Comparison of ENCODE assay signal across 1 cellular context in the genomic region with DNA sequence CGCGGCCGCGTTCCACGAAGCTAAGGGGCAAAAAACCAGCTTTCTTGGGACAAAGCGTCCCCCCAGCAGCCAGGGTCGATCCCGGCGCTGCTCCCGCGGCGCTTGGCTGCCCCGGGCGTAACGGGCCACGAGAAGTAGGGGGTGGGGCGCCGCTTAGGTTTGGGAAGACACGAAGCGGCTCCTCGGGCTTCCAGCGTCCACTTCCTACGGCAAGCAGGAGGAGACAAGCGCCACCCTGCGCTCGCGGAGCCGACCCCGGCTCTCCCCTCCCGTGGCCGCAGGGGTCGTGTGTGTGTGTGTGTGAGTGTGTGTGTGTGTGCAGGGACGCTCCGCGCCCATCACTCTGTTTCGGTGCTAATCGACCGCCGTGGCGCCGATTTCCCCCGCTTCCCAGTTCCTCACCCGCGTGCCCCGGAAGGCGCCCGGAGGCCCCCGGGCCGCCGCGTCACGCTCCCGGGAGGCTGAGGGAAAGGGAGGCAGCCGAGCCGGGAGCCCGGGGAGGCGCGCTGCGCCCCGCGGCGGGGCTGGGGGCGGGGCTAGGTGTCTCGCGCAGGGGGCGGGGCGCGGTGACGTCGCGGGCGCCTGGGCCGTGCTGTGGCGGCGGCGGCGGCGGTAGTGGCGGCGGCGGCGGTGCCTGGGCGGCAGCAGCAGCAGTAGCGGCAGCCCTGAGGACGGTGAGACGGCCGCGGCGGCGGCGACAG.
TF ChIP-seq lines count a peak whose summit lies in the region.

A gene (plus strand): TSS at position 575 of the 701 bp plus-strand sequence. CDS start 36,681 bp downstream, outside the sequence.

TF ChIP-seq in HepG2, 621 proteins besides CTCF, POLR2A, EP300 and RAD21 (continued from another document and continues in another):
- TF ChIP-seq RARA (CRISPR knock-in tag; IDR thresholded peaks at IDR 0.05) (no peak), NCOA2 (CRISPR knock-in tag; IDR thresholded peaks at IDR 0.05) (no peak), ZNF136 (CRISPR knock-in tag; IDR thresholded peaks at IDR 0.05; ENCODE audit: low read depth) (peak; percentile 86), RFX3 (CRISPR knock-in tag; IDR thresholded peaks at IDR 0.05) (no peak), IKZF1 (IDR thresholded peaks at IDR 0.05) (no peak), SNAI1 (CRISPR knock-in tag; IDR thresholded peaks at IDR 0.05; ENCODE audit: borderline replicate concordance) (no peak), KDM3A (CRISPR knock-in tag; IDR thresholded peaks at IDR 0.05; ENCODE audit: low read depth) (peak; percentile 71; the same call in 1 of the 2 replicates), HNRNPL (IDR thresholded peaks at IDR 0.05; ENCODE audit: low read depth, low read length) (peak; percentile 63; the same call in 1 of the 2 replicates), ZNF550 (CRISPR knock-in tag; IDR thresholded peaks at IDR 0.05; ENCODE audit: borderline replicate concordance) (0 out of 2 replicates have a peak, but pooled peaks have one; percentile 78), CHD4 (IDR thresholded peaks at IDR 0.05; ENCODE audit: borderline replicate concordance, low read length) (no peak), TSC22D2 (CRISPR knock-in tag; IDR thresholded peaks at IDR 0.05; ENCODE audit: borderline replicate concordance) (peak; percentile 36; the same call in 1 of the 2 replicates), GABPA (IDR thresholded peaks at IDR 0.05; ENCODE audit: low read depth, low read length) (peak; percentile 34; the same call in 1 of the 2 replicates), GABPA (CRISPR knock-in tag; IDR thresholded peaks at IDR 0.05; ENCODE audit: low read depth) (peak; percentile 70), ZNF160 (CRISPR knock-in tag; IDR thresholded peaks at IDR 0.05) (0 out of 2 replicates have a peak, but pooled peaks have one; percentile 51), ZNF713 (CRISPR knock-in tag; IDR thresholded peaks at IDR 0.05) (no peak), HOXD1 (CRISPR knock-in tag; IDR thresholded peaks at IDR 0.05) (peak; percentile 66), KMT2B (CRISPR knock-in tag; IDR thresholded peaks at IDR 0.05) (peak; percentile 96), RARG (CRISPR knock-in tag; IDR thresholded peaks at IDR 0.05; ENCODE audit: low read depth) (no peak), PRMT3 (CRISPR knock-in tag; IDR thresholded peaks at IDR 0.05; ENCODE audit: borderline replicate concordance, low read depth) (peak; percentile 28), NFYC (CRISPR knock-in tag; IDR thresholded peaks at IDR 0.05) (no peak), SRF (IDR thresholded peaks at IDR 0.05; ENCODE audit: low read depth, low read length) (no peak), NAIF1 (CRISPR knock-in tag; IDR thresholded peaks at IDR 0.05; ENCODE audit: borderline replicate concordance) (no peak), NFE2L1 (CRISPR knock-in tag; IDR thresholded peaks at IDR 0.05; ENCODE audit: borderline replicate concordance) (peak; percentile 77; the same call in 1 of the 2 replicates), SRSF1 (optimal IDR thresholded peaks at IDR 0.05; ENCODE audit: low read depth, low read length) (peak; percentile 33)
- TF ChIP-seq, protein P1, sequence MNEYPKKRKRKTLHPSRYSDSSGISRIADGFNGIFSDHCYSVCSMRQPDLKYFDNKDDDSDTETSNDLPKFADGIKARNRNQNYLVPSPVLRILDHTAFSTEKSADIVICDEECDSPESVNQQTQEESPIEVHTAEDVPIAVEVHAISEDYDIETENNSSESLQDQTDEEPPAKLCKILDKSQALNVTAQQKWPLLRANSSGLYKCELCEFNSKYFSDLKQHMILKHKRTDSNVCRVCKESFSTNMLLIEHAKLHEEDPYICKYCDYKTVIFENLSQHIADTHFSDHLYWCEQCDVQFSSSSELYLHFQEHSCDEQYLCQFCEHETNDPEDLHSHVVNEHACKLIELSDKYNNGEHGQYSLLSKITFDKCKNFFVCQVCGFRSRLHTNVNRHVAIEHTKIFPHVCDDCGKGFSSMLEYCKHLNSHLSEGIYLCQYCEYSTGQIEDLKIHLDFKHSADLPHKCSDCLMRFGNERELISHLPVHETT (CRISPR knock-in tag; conservative IDR thresholded peaks at IDR 0.05): peak; percentile 89
- TF ChIP-seq, protein P2, sequence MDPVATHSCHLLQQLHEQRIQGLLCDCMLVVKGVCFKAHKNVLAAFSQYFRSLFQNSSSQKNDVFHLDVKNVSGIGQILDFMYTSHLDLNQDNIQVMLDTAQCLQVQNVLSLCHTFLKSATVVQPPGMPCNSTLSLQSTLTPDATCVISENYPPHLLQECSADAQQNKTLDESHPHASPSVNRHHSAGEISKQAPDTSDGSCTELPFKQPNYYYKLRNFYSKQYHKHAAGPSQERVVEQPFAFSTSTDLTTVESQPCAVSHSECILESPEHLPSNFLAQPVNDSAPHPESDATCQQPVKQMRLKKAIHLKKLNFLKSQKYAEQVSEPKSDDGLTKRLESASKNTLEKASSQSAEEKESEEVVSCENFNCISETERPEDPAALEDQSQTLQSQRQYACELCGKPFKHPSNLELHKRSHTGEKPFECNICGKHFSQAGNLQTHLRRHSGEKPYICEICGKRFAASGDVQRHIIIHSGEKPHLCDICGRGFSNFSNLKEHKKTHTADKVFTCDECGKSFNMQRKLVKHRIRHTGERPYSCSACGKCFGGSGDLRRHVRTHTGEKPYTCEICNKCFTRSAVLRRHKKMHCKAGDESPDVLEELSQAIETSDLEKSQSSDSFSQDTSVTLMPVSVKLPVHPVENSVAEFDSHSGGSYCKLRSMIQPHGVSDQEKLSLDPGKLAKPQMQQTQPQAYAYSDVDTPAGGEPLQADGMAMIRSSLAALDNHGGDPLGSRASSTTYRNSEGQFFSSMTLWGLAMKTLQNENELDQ (CRISPR knock-in tag; IDR thresholded peaks at IDR 0.05; ENCODE audit: borderline replicate concordance): no peak
- TF ChIP-seq, protein P3, sequence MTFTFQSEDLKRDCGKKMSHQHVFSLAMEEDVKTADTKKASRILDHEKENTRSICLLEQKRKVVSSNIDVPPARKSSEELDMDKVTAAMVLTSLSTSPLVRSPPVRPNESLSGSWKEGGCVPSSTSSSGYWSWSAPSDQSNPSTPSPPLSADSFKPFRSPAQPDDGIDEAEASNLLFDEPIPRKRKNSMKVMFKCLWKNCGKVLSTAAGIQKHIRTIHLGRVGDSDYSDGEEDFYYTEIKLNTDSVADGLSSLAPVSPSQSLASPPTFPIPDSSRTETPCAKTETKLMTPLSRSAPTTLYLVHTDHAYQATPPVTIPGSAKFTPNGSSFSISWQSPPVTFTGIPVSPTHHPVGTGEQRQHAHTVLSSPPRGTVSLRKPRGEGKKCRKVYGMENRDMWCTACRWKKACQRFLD (CRISPR knock-in tag; IDR thresholded peaks at IDR 0.05; ENCODE audit: borderline replicate concordance): peak; percentile 93
- TF ChIP-seq, protein P4, sequence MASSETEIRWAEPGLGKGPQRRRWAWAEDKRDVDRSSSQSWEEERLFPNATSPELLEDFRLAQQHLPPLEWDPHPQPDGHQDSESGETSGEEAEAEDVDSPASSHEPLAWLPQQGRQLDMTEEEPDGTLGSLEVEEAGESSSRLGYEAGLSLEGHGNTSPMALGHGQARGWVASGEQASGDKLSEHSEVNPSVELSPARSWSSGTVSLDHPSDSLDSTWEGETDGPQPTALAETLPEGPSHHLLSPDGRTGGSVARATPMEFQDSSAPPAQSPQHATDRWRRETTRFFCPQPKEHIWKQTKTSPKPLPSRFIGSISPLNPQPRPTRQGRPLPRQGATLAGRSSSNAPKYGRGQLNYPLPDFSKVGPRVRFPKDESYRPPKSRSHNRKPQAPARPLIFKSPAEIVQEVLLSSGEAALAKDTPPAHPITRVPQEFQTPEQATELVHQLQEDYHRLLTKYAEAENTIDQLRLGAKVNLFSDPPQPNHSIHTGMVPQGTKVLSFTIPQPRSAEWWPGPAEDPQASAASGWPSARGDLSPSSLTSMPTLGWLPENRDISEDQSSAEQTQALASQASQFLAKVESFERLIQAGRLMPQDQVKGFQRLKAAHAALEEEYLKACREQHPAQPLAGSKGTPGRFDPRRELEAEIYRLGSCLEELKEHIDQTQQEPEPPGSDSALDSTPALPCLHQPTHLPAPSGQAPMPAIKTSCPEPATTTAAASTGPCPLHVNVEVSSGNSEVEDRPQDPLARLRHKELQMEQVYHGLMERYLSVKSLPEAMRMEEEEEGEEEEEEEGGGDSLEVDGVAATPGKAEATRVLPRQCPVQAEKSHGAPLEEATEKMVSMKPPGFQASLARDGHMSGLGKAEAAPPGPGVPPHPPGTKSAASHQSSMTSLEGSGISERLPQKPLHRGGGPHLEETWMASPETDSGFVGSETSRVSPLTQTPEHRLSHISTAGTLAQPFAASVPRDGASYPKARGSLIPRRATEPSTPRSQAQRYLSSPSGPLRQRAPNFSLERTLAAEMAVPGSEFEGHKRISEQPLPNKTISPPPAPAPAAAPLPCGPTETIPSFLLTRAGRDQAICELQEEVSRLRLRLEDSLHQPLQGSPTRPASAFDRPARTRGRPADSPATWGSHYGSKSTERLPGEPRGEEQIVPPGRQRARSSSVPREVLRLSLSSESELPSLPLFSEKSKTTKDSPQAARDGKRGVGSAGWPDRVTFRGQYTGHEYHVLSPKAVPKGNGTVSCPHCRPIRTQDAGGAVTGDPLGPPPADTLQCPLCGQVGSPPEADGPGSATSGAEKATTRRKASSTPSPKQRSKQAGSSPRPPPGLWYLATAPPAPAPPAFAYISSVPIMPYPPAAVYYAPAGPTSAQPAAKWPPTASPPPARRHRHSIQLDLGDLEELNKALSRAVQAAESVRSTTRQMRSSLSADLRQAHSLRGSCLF (CRISPR knock-in tag; IDR thresholded peaks at IDR 0.05; ENCODE audit: borderline replicate concordance): no peak
- TF ChIP-seq, protein P5, sequence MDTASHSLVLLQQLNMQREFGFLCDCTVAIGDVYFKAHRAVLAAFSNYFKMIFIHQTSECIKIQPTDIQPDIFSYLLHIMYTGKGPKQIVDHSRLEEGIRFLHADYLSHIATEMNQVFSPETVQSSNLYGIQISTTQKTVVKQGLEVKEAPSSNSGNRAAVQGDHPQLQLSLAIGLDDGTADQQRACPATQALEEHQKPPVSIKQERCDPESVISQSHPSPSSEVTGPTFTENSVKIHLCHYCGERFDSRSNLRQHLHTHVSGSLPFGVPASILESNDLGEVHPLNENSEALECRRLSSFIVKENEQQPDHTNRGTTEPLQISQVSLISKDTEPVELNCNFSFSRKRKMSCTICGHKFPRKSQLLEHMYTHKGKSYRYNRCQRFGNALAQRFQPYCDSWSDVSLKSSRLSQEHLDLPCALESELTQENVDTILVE (CRISPR knock-in tag; IDR thresholded peaks at IDR 0.05): peak; percentile 87
- TF ChIP-seq, protein P6, sequence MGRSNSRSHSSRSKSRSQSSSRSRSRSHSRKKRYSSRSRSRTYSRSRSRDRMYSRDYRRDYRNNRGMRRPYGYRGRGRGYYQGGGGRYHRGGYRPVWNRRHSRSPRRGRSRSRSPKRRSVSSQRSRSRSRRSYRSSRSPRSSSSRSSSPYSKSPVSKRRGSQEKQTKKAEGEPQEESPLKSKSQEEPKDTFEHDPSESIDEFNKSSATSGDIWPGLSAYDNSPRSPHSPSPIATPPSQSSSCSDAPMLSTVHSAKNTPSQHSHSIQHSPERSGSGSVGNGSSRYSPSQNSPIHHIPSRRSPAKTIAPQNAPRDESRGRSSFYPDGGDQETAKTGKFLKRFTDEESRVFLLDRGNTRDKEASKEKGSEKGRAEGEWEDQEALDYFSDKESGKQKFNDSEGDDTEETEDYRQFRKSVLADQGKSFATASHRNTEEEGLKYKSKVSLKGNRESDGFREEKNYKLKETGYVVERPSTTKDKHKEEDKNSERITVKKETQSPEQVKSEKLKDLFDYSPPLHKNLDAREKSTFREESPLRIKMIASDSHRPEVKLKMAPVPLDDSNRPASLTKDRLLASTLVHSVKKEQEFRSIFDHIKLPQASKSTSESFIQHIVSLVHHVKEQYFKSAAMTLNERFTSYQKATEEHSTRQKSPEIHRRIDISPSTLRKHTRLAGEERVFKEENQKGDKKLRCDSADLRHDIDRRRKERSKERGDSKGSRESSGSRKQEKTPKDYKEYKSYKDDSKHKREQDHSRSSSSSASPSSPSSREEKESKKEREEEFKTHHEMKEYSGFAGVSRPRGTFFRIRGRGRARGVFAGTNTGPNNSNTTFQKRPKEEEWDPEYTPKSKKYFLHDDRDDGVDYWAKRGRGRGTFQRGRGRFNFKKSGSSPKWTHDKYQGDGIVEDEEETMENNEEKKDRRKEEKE (IDR thresholded peaks at IDR 0.05): no peak
- TF ChIP-seq, protein P7, sequence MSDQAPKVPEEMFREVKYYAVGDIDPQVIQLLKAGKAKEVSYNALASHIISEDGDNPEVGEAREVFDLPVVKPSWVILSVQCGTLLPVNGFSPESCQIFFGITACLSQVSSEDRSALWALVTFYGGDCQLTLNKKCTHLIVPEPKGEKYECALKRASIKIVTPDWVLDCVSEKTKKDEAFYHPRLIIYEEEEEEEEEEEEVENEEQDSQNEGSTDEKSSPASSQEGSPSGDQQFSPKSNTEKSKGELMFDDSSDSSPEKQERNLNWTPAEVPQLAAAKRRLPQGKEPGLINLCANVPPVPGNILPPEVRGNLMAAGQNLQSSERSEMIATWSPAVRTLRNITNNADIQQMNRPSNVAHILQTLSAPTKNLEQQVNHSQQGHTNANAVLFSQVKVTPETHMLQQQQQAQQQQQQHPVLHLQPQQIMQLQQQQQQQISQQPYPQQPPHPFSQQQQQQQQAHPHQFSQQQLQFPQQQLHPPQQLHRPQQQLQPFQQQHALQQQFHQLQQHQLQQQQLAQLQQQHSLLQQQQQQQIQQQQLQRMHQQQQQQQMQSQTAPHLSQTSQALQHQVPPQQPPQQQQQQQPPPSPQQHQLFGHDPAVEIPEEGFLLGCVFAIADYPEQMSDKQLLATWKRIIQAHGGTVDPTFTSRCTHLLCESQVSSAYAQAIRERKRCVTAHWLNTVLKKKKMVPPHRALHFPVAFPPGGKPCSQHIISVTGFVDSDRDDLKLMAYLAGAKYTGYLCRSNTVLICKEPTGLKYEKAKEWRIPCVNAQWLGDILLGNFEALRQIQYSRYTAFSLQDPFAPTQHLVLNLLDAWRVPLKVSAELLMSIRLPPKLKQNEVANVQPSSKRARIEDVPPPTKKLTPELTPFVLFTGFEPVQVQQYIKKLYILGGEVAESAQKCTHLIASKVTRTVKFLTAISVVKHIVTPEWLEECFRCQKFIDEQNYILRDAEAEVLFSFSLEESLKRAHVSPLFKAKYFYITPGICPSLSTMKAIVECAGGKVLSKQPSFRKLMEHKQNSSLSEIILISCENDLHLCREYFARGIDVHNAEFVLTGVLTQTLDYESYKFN (CRISPR knock-in tag; conservative IDR thresholded peaks at IDR 0.05): peak; percentile 42
- TF ChIP-seq, protein P8, sequence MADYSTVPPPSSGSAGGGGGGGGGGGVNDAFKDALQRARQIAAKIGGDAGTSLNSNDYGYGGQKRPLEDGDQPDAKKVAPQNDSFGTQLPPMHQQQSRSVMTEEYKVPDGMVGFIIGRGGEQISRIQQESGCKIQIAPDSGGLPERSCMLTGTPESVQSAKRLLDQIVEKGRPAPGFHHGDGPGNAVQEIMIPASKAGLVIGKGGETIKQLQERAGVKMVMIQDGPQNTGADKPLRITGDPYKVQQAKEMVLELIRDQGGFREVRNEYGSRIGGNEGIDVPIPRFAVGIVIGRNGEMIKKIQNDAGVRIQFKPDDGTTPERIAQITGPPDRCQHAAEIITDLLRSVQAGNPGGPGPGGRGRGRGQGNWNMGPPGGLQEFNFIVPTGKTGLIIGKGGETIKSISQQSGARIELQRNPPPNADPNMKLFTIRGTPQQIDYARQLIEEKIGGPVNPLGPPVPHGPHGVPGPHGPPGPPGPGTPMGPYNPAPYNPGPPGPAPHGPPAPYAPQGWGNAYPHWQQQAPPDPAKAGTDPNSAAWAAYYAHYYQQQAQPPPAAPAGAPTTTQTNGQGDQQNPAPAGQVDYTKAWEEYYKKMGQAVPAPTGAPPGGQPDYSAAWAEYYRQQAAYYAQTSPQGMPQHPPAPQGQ (CRISPR knock-in tag; IDR thresholded peaks at IDR 0.05; ENCODE audit: borderline replicate concordance): no peak
